8 cellular contexts compared by ENCODE assay signal in the genomic region with DNA sequence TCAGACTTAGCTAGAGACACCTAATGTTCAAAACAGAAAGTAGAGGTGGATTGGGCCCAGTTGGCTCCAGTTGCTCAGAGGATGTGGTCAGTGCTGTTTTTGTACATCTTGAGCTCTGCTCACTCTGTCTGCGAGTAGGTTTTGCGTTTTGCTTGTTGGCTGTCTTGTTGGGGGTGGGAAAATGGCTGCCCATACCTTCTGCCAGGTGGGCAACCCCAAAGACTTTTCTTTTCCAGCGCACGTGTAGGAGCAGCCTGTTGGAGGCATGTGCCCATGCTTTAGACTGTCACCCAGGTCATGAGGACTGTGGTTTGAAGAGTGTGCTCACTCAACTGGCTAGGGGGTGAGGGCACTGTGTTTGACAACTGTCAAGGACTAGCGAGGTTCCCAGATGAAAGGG.
DNase-seq lines count a peak whose midpoint lies in the region; ATAC-seq and TF ChIP-seq lines count a peak whose summit lies in the region.
"Had no signal": no experiment of that assay in that cellular context is flagged by ENCODE, and none has a peak within 500 bp of the region (broad histone marks: within the 10 kb centered on the region; RNA-seq: fewer than 3 reads in every experiment).

No MANE protein-coding gene starts in this region.

- H3K9me3 Mint-ChIP-seq in natural killer cell treated with Interleukin-12 subunit alpha and Interleukin-12 subunit beta and Interleukin-15 and Interleukin-18, amount 100 ng/mL, for 72 hours: no peaks in the 10 kb centered on the region

- ATAC-seq in GM18868 (IDR thresholded peaks at IDR 0.05; ENCODE audit: unreplicated experiment) (peak; percentile 56), GM21717 (IDR thresholded peaks at IDR 0.05; ENCODE audit: unreplicated experiment) (peak; percentile 60), omental fat pad (ENCODE audit: low FRiP score) (no peak)
- peak; percentile 80 for ATAC-seq in natural killer cell treated with Interleukin-12 subunit alpha and Interleukin-12 subunit beta and Interleukin-15 and Interleukin-18, amount 100 ng/mL, for 72 hours

- no peaks in the 10 kb centered on the region for H3K27me3 ChIP-seq in vagina

- no peak for TF ChIP-seq POLR2A in vagina (IDR thresholded peaks at IDR 0.05)

- H3K36me3 Mint-ChIP-seq in natural killer cell treated with Interleukin-12 subunit alpha and Interleukin-12 subunit beta and Interleukin-15 and Interleukin-18, amount 100 ng/mL, for 72 hours: no peaks in the 10 kb centered on the region

- no peak for TF ChIP-seq CTCF in omental fat pad (IDR thresholded peaks at IDR 0.05)
- no peak for TF ChIP-seq CTCF in vagina (IDR thresholded peaks at IDR 0.05)

- peaks cover 50% of the 10 kb centered on the region for H3K4me1 ChIP-seq in vagina

- H3K27me3 Mint-ChIP-seq in natural killer cell treated with Interleukin-12 subunit alpha and Interleukin-12 subunit beta and Interleukin-15 and Interleukin-18, amount 100 ng/mL, for 72 hours: no peaks in the 10 kb centered on the region

- peak overlapping the region; percentile 73 for H3K4me3 Mint-ChIP-seq in natural killer cell treated with Interleukin-12 subunit alpha and Interleukin-12 subunit beta and Interleukin-15 and Interleukin-18, amount 100 ng/mL, for 72 hours

- no peak overlapping the region for H3K4me3 ChIP-seq in vagina

- H3K36me3 ChIP-seq in KOPT-K1 (ENCODE audit: insufficient read depth, low read length): no peaks in the 10 kb centered on the region
- no peaks in the 10 kb centered on the region for H3K36me3 ChIP-seq in vagina

- H3K27ac ChIP-seq in KOPT-K1 (ENCODE audit: low read depth, low read length, poor library complexity, severe bottlenecking): peak overlapping the region; percentile 16
- no peak overlapping the region for H3K27ac ChIP-seq in vagina

- H3K27ac Mint-ChIP-seq in natural killer cell treated with Interleukin-12 subunit alpha and Interleukin-12 subunit beta and Interleukin-15 and Interleukin-18, amount 100 ng/mL, for 72 hours: peak overlapping the region; percentile 88 to 92

- H3K9me3 ChIP-seq in KOPT-K1 (ENCODE audit: insufficient read depth, low read length, poor library complexity, severe bottlenecking) (no peaks in the 10 kb centered on the region), vagina (no peaks in the 10 kb centered on the region)

- peak; percentile 68 for DNase-seq in natural killer cell treated with Interleukin-12 subunit alpha and Interleukin-12 subunit beta and Interleukin-15 and Interleukin-18, amount 100 ng/mL, for 72 hours (ENCODE audit: low spot score)
- no peak for DNase-seq in omental fat pad (ENCODE audit: low spot score)
- DNase-seq in vagina (ENCODE audit: extremely low spot score in 2 of 2): no peak
- no peak for DNase-seq in NCI-H2029 (lab: John Stamatoyannopoulos, UW)
- DNase-seq: substantia nigra had no signal

- peaks cover 52 to 56% of the 10 kb centered on the region in 2 donors for H3K4me1 Mint-ChIP-seq in natural killer cell treated with Interleukin-12 subunit alpha and Interleukin-12 subunit beta and Interleukin-15 and Interleukin-18, amount 100 ng/mL, for 72 hours (ENCODE audit: low read depth in 2 of 2)

- intact Hi-C loops in vagina (cut with DNase I): no loop called here
